ENCODE assay signal across 26 cellular contexts in the genomic region with DNA sequence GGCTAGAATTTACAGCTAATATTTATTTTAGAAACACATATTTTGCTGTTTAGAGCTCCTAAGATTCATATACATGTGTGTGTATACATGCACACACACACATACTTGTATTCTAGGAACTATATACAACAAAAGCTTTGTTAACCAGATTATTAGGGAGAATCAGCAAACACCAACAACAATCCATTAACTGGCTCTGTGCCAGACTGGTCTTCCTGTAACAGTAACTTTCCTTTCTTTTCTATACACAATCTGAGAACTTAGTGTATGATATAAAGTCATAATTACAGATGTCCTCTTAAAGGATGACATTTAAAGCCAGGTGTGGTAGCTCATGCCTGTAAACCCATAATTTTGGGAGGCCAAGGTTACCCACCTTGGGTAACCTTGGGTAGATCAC.
"Had no signal": no experiment of that assay in that cellular context is flagged by ENCODE, and none has a peak within 500 bp of the region (broad histone marks: within the 10 kb centered on the region; RNA-seq: fewer than 3 reads in every experiment).

No MANE protein-coding gene starts in this region.

- H3K36me3 ChIP-seq: uterus had no signal

- H3K4me1 Mint-ChIP-seq: neural crest cell; stimulated activated naive B cell treated with anti-CD40 and anti-IgM and Interleukin-4, amounts not matched to agents 10 μg/mL and 1 μg/mL and 100 μg/mL, for 72 hours had no signal

- H3K27ac Mint-ChIP-seq: stimulated activated naive B cell treated with anti-CD40 and anti-IgM and Interleukin-4, amounts not matched to agents 10 μg/mL and 1 μg/mL and 100 μg/mL, for 72 hours had no signal

- H3K9me3 ChIP-seq: left ventricle myocardium inferior, pancreas, prostate gland, sigmoid colon, spleen, stomach, testis, thyroid gland, upper lobe of right lung, uterus had no signal

- H3K4me1 ChIP-seq: left ventricle myocardium inferior, pancreas, prostate gland, sigmoid colon, spleen, stomach, testis, thyroid gland, upper lobe of right lung, uterus had no signal

- H3K27me3 Mint-ChIP-seq: naive thymus-derived CD8-positive, alpha-beta T cell; stimulated activated naive B cell treated with anti-CD40 and anti-IgM and Interleukin-4, amounts not matched to agents 10 μg/mL and 1 μg/mL and 100 μg/mL, for 72 hours had no signal

- H3K27me3 ChIP-seq: pancreas, sigmoid colon, spleen, stomach, testis, thyroid gland, upper lobe of right lung, uterus had no signal

- H3K4me3 ChIP-seq: left ventricle myocardium inferior, lung, pancreas, prostate gland, sigmoid colon, spleen, stomach, testis, thyroid gland, upper lobe of right lung, uterus had no signal

- DNase-seq: islet precursor cell; left ventricle myocardium inferior; mesenchymal stem cell; naive thymus-derived CD8-positive, alpha-beta T cell; nucleus accumbens; pancreas; posterior cingulate gyrus; retina; right cardiac atrium; sigmoid colon; small intestine; spleen; stimulated activated CD4-positive, alpha-beta T cell treated with anti-CD3 and anti-CD28 coated beads, Interleukin-4, amount 100 ng/mL, for 24 hours; stimulated activated CD8-positive, alpha-beta memory T cell treated with anti-CD3 and anti-CD28 coated beads, Interleukin-4, amount 100 ng/mL, for 48 hours; stimulated activated naive B cell treated with anti-CD40 and anti-IgM and Interleukin-4, amounts not matched to agents 10 μg/mL and 1 μg/mL and 100 μg/mL, for 72 hours; stimulated activated naive CD8-positive, alpha-beta T cell treated with anti-CD3 and anti-CD28 coated beads, Interleukin-15, Interleukin-2, amounts not matched to agents 100 U/mL and 50 U/mL, for 24 hours; stomach; testis; thyroid gland; trophoblast cell; upper lobe of right lung; uterus had no signal

- ATAC-seq: naive thymus-derived CD8-positive, alpha-beta T cell; pancreas; right cardiac atrium; stimulated activated naive CD8-positive, alpha-beta T cell treated with anti-CD3 and anti-CD28 coated beads, Interleukin-15, Interleukin-2, amounts not matched to agents 100 U/mL and 50 U/mL, for 24 hours; upper lobe of right lung had no signal

- H3K9me3 Mint-ChIP-seq: naive thymus-derived CD8-positive, alpha-beta T cell; nephron; neural crest cell; stimulated activated naive B cell treated with anti-CD40 and anti-IgM and Interleukin-4, amounts not matched to agents 10 μg/mL and 1 μg/mL and 100 μg/mL, for 72 hours had no signal

- H3K4me3 Mint-ChIP-seq: naive thymus-derived CD8-positive, alpha-beta T cell; nephron; neural crest cell; stimulated activated naive B cell treated with anti-CD40 and anti-IgM and Interleukin-4, amounts not matched to agents 10 μg/mL and 1 μg/mL and 100 μg/mL, for 72 hours had no signal

- H3K27ac ChIP-seq: left ventricle myocardium inferior, pancreas, prostate gland, sigmoid colon, spleen, stomach, testis, thyroid gland, upper lobe of right lung, uterus had no signal

- FAIRE-seq: pancreas, small intestine had no signal
